In genomic region chr3:82229397-82229796, GRCh38 we compare ENCODE assay signal across 1 cellular context.
TF ChIP-seq lines count a peak whose summit lies in the region.

No MANE protein-coding gene starts in this region.

TF ChIP-seq in GM12878, 131 proteins besides CTCF, POLR2A, EP300 and RAD21 (continued from another document and continues in another):
- TF ChIP-seq ZNF687 (IDR thresholded peaks at IDR 0.05): no peak
- no peak for TF ChIP-seq MEF2B (IDR thresholded peaks at IDR 0.05; ENCODE audit: partially characterized antibody, poor library complexity, severe bottlenecking)
- TF ChIP-seq E2F4 (IDR thresholded peaks at IDR 0.05; ENCODE audit: low read depth, low read length): no peak
- TF ChIP-seq MEF2A (IDR thresholded peaks at IDR 0.05; ENCODE audit: insufficient read depth, low read depth, low read length): 0 out of 2 replicates have a peak, but pooled peaks have one; percentile 17
- TF ChIP-seq ZBED1 (IDR thresholded peaks at IDR 0.05; ENCODE audit: borderline replicate concordance): no peak
- TF ChIP-seq PAX8 (IDR thresholded peaks at IDR 0.05): no peak
- TF ChIP-seq CREM (IDR thresholded peaks at IDR 0.05; ENCODE audit: low read depth): peak; percentile 40; the same call in 1 of the 2 replicates
- TF ChIP-seq SIN3A (IDR thresholded peaks at IDR 0.05; ENCODE audit: low read depth, low read length): no peak
- no peak for TF ChIP-seq RBBP5 (conservative IDR thresholded peaks at IDR 0.05)
- 0 out of 2 replicates have a peak, but pooled peaks have one; percentile 52 for TF ChIP-seq TCF12 (IDR thresholded peaks at IDR 0.05; ENCODE audit: low read depth, low read length)
- TF ChIP-seq NR2F1 (conservative IDR thresholded peaks at IDR 0.05): no peak
- no peak for TF ChIP-seq EZH2 (IDR thresholded peaks at IDR 0.05; ENCODE audit: borderline replicate concordance, control insufficient read depth, low read depth, low read length)
- no peak for TF ChIP-seq CHD4 (IDR thresholded peaks at IDR 0.05)
- TF ChIP-seq FOXK2 (IDR thresholded peaks at IDR 0.05): no peak
- TF ChIP-seq, protein P1, sequence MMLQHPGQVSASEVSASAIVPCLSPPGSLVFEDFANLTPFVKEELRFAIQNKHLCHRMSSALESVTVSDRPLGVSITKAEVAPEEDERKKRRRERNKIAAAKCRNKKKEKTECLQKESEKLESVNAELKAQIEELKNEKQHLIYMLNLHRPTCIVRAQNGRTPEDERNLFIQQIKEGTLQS (IDR thresholded peaks at IDR 0.05; ENCODE audit: borderline replicate concordance, extremely low read depth, low read depth, low read length): no peak
- TF ChIP-seq CREB1 (IDR thresholded peaks at IDR 0.05; ENCODE audit: low read depth): 0 out of 2 replicates have a peak, but pooled peaks have one; percentile 30
- TF ChIP-seq ZNF274 (IDR thresholded peaks at IDR 0.05; ENCODE audit: insufficient read depth, insufficient read length): no peak
- TF ChIP-seq MLLT1 (IDR thresholded peaks at IDR 0.05): no peak
- TF ChIP-seq SPI1 (IDR thresholded peaks at IDR 0.05; ENCODE audit: borderline replicate concordance, insufficient read depth, low read depth, low read length): no peak
- no peak for TF ChIP-seq MYC (IDR thresholded peaks at IDR 0.05; ENCODE audit: insufficient read depth, insufficient read length, insufficient replicate concordance, low read length, severe bottlenecking)
- no peak for TF ChIP-seq MTA2 (IDR thresholded peaks at IDR 0.05; ENCODE audit: low read depth)
- no peak for TF ChIP-seq IRF3 (IDR thresholded peaks at IDR 0.05)
- TF ChIP-seq SIX5 (IDR thresholded peaks at IDR 0.05; ENCODE audit: low read depth, low read length, severe bottlenecking): no peak
- TF ChIP-seq NKRF (conservative IDR thresholded peaks at IDR 0.05): no peak
- no peak for TF ChIP-seq SRF (IDR thresholded peaks at IDR 0.05; ENCODE audit: low read depth in 2 of 2, low read length in 2 of 2)
- TF ChIP-seq, protein P2, sequence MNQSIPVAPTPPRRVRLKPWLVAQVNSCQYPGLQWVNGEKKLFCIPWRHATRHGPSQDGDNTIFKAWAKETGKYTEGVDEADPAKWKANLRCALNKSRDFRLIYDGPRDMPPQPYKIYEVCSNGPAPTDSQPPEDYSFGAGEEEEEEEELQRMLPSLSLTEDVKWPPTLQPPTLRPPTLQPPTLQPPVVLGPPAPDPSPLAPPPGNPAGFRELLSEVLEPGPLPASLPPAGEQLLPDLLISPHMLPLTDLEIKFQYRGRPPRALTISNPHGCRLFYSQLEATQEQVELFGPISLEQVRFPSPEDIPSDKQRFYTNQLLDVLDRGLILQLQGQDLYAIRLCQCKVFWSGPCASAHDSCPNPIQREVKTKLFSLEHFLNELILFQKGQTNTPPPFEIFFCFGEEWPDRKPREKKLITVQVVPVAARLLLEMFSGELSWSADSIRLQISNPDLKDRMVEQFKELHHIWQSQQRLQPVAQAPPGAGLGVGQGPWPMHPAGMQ (IDR thresholded peaks at IDR 0.05; ENCODE audit: borderline replicate concordance): no peak
- no peak for TF ChIP-seq KLF5 (IDR thresholded peaks at IDR 0.05; ENCODE audit: partially characterized antibody)
- TF ChIP-seq, protein P3, sequence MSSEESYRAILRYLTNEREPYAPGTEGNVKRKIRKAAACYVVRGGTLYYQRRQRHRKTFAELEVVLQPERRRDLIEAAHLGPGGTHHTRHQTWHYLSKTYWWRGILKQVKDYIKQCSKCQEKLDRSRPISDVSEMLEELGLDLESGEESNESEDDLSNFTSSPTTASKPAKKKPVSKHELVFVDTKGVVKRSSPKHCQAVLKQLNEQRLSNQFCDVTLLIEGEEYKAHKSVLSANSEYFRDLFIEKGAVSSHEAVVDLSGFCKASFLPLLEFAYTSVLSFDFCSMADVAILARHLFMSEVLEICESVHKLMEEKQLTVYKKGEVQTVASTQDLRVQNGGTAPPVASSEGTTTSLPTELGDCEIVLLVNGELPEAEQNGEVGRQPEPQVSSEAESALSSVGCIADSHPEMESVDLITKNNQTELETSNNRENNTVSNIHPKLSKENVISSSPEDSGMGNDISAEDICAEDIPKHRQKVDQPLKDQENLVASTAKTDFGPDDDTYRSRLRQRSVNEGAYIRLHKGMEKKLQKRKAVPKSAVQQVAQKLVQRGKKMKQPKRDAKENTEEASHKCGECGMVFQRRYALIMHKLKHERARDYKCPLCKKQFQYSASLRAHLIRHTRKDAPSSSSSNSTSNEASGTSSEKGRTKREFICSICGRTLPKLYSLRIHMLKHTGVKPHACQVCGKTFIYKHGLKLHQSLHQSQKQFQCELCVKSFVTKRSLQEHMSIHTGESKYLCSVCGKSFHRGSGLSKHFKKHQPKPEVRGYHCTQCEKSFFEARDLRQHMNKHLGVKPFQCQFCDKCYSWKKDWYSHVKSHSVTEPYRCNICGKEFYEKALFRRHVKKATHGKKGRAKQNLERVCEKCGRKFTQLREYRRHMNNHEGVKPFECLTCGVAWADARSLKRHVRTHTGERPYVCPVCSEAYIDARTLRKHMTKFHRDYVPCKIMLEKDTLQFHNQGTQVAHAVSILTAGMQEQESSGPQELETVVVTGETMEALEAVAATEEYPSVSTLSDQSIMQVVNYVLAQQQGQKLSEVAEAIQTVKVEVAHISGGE (CRISPR knock-in tag; IDR thresholded peaks at IDR 0.05): no peak
- TF ChIP-seq BCL3 (IDR thresholded peaks at IDR 0.05; ENCODE audit: borderline replicate concordance, insufficient read depth, low read depth, low read length, poor library complexity, severe bottlenecking): no peak
- 0 out of 3 replicates have a peak, but pooled peaks have one; percentile 10 for TF ChIP-seq POU2F2 (IDR thresholded peaks at IDR 0.05; ENCODE audit: borderline replicate concordance, low read depth, low read length)
- TF ChIP-seq FOXM1 (IDR thresholded peaks at IDR 0.05; ENCODE audit: low read depth, low read length): 0 out of 2 replicates have a peak, but pooled peaks have one; percentile 52
- peak; percentile 60; the same call in 1 of the 2 replicates for TF ChIP-seq ZNF384 (IDR thresholded peaks at IDR 0.05; ENCODE audit: borderline replicate concordance, low read depth, low read length)
- no peak for TF ChIP-seq POLR2AphosphoS5 (IDR thresholded peaks at IDR 0.05; ENCODE audit: low read length)
- TF ChIP-seq, protein P4, sequence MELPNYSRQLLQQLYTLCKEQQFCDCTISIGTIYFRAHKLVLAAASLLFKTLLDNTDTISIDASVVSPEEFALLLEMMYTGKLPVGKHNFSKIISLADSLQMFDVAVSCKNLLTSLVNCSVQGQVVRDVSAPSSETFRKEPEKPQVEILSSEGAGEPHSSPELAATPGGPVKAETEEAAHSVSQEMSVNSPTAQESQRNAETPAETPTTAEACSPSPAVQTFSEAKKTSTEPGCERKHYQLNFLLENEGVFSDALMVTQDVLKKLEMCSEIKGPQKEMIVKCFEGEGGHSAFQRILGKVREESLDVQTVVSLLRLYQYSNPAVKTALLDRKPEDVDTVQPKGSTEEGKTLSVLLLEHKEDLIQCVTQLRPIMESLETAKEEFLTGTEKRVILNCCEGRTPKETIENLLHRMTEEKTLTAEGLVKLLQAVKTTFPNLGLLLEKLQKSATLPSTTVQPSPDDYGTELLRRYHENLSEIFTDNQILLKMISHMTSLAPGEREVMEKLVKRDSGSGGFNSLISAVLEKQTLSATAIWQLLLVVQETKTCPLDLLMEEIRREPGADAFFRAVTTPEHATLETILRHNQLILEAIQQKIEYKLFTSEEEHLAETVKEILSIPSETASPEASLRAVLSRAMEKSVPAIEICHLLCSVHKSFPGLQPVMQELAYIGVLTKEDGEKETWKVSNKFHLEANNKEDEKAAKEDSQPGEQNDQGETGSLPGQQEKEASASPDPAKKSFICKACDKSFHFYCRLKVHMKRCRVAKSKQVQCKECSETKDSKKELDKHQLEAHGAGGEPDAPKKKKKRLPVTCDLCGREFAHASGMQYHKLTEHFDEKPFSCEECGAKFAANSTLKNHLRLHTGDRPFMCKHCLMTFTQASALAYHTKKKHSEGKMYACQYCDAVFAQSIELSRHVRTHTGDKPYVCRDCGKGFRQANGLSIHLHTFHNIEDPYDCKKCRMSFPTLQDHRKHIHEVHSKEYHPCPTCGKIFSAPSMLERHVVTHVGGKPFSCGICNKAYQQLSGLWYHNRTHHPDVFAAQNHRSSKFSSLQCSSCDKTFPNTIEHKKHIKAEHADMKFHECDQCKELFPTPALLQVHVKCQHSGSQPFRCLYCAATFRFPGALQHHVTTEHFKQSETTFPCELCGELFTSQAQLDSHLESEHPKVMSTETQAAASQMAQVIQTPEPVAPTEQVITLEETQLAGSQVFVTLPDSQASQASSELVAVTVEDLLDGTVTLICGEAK (IDR thresholded peaks at IDR 0.05; ENCODE audit: borderline replicate concordance): no peak
- TF ChIP-seq BCL11A (IDR thresholded peaks at IDR 0.05; ENCODE audit: low read depth, low read length): 0 out of 2 replicates have a peak, but pooled peaks have one; percentile 27
- TF ChIP-seq FOS (IDR thresholded peaks at IDR 0.05; ENCODE audit: borderline replicate concordance, extremely low read depth, insufficient read length): no peak
- no peak for TF ChIP-seq ESRRA (IDR thresholded peaks at IDR 0.05; ENCODE audit: low read length)
- TF ChIP-seq CBX5 (IDR thresholded peaks at IDR 0.05; ENCODE audit: low read depth): no peak
- TF ChIP-seq TAF1 (IDR thresholded peaks at IDR 0.05; ENCODE audit: borderline replicate concordance, low read depth, low read length): no peak
